Comparison of ENCODE assay signal across 22 cellular contexts in genomic region chr16:73545713-73546112, GRCh38.
A peak's percentile ranks its signal among the peaks of the same experiment; 100 is the strongest.
DNase-seq lines count a peak whose midpoint lies in the region; ATAC-seq, FAIRE-seq and TF ChIP-seq lines count a peak whose summit lies in the region.
"Had no signal": no experiment of that assay in that cellular context is flagged by ENCODE, and none has a peak within 500 bp of the region (broad histone marks: within the 10 kb centered on the region; RNA-seq: fewer than 3 reads in every experiment).

No MANE protein-coding gene starts in this region.

- no peak overlapping the region for H3K9ac ChIP-seq in HepG2 (ENCODE audit: insufficient read depth, low read depth, low read length)
- H3K9ac ChIP-seq: BLaER1 treated with 17β-estradiol and CSF1 and Interleukin-3, amounts not matched to agents 10 nM and 100 nM had no signal

- no peak overlapping the region for H3K4me3 ChIP-seq in HepG2 (replicated peaks in 1 of 3; ENCODE audit: insufficient read depth in 1 of 3, low read depth in 2 of 3, low read length in 3 of 3)
- H3K4me3 ChIP-seq in right lobe of liver = no peak overlapping the region
- H3K4me3 ChIP-seq: BLaER1 treated with 17β-estradiol and CSF1 and Interleukin-3, amounts not matched to agents 10 nM and 100 nM had no signal

- intact Hi-C loops in HepG2 (cut with micrococcal nuclease; ENCODE audit: unreplicated experiment) (no loop called here), right lobe of liver (cut with DNase I) (no loop called here), posterior vena cava (cut with DNase I) (loop anchor here in 1 of 2 donors (10.0 kb wide), 1 partner anchor 891 kb away; no protein-coding TSS in a partner anchor)

- DNase-seq in NCI-H1105 treated with DMSO at 0.1 percent for 48 hours (lab: John Stamatoyannopoulos, UW) (peak; percentile 13), NCI-H1105 (lab: John Stamatoyannopoulos, UW) (no peak), HepG2 (ENCODE audit: low spot score) (no peak), right lobe of liver (no peak), neural crest cell (ENCODE audit: low read depth, low spot score) (no peak), posterior vena cava (ENCODE audit: low spot score) (no peak)
- DNase-seq: ACHN; Calu3; CD8-positive, alpha-beta T cell; GOT3; HCEC 1CT; NCI-H446; NCI-H526 treated with DMSO at 0.1 percent for 48 hours; SIG-M5; T-cell had no signal

- peaks cover 8% of the 10 kb centered on the region for H3K4me1 ChIP-seq in HepG2 (ENCODE audit: insufficient read depth, low read length)
- no peaks in the 10 kb centered on the region for H3K4me1 ChIP-seq in right lobe of liver

- WGBS in HepG2 (ENCODE audit: low lambda C conversion rate) = 2% methylated on average over 4 of the region's 4 CpGs
- WGBS in right lobe of liver (ENCODE audit: insufficient coverage, low coverage, low lambda C conversion rate, missing lambda C conversion rate) = 44% methylated on average over 4 of the region's 4 CpGs

- ATAC-seq in HepG2 (no peak), right lobe of liver (no peak), HG02970 (IDR thresholded peaks at IDR 0.05; ENCODE audit: low FRiP score, unreplicated experiment) (no peak), GM18873 (IDR thresholded peaks at IDR 0.05; ENCODE audit: low FRiP score, unreplicated experiment) (no peak)
- ATAC-seq: CD8-positive, alpha-beta T cell; Panc1; T-cell had no signal

- TF ChIP-seq EP300 in HepG2 (IDR thresholded peaks at IDR 0.05; ENCODE audit: low read depth in 2 of 2, low read length in 2 of 2) (no peak), HepG2 (CRISPR knock-in tag; IDR thresholded peaks at IDR 0.05; ENCODE audit: borderline replicate concordance) (no peak)

- no peaks in the 10 kb centered on the region for H3K9me3 Mint-ChIP-seq in neural crest cell
- H3K9me3 Mint-ChIP-seq: CD8-positive, alpha-beta T cell; IgD-negative memory B cell; T-cell had no signal

- no peak for FAIRE-seq in HepG2 (lab: Jason Lieb, UNC)
- FAIRE-seq: GM12891 had no signal

- no TSS peak for BruUV-seq in HepG2 (replicated peaks; lab: Mats Ljungman, UMichigan)

- no peak overlapping the region for H3K4me2 ChIP-seq in HepG2 (ENCODE audit: low read depth, low read length)

- TF ChIP-seq CTCF in HepG2 (CRISPR knock-in tag; IDR thresholded peaks at IDR 0.05) (no peak), right lobe of liver (IDR thresholded peaks at IDR 0.05) (no peak), neural crest cell (conservative IDR thresholded peaks at IDR 0.05) (no peak)

- peak overlapping the region; percentile 82 for H3K4me3 Mint-ChIP-seq in neural crest cell
- H3K4me3 Mint-ChIP-seq: CD8-positive, alpha-beta T cell; T-cell had no signal

- no peak for TF ChIP-seq RAD21 in HepG2 (CRISPR knock-in tag; IDR thresholded peaks at IDR 0.05)

- no peak for TF ChIP-seq POLR2A in HepG2 (IDR thresholded peaks at IDR 0.05; ENCODE audit: insufficient read depth in 1 of 2, low read depth in 2 of 2, low read length in 2 of 2)
- no peak for TF ChIP-seq POLR2A in right lobe of liver (IDR thresholded peaks at IDR 0.05)

- H3K9me3 ChIP-seq in HepG2 (ENCODE audit: low read length) (no peaks in the 10 kb centered on the region), right lobe of liver (no peaks in the 10 kb centered on the region)
- H3K9me3 ChIP-seq: BLaER1 treated with 17β-estradiol and CSF1 and Interleukin-3, amounts not matched to agents 10 nM and 100 nM had no signal

- in situ Hi-C loops in HepG2 (cut with HindIII; ENCODE audit: extremely low pct_ligation_motif_present, low pct_unique_long_range_greater_than_20kb) = no loop called here

- H2AFZ ChIP-seq in HepG2 (ENCODE audit: low read length) = no peak overlapping the region

- no peaks in the 10 kb centered on the region for H3K36me3 Mint-ChIP-seq in neural crest cell (ENCODE audit: low read depth)
- H3K36me3 Mint-ChIP-seq: CD8-positive, alpha-beta T cell; IgD-negative memory B cell; T-cell had no signal

- peaks cover 15 to 68% of the 10 kb centered on the region in 2 experiments; a peak in 4 of 5 replicates for H3K27me3 ChIP-seq in HepG2 (ENCODE audit: control insufficient read depth in 1 of 2, insufficient read depth in 2 of 2, low read length in 2 of 2)
- peaks cover 0 to 8% of the 10 kb centered on the region in 2 donors for H3K27me3 ChIP-seq in right lobe of liver

- H3K4me1 Mint-ChIP-seq in neural crest cell = peaks cover 75% of the 10 kb centered on the region
- H3K4me1 Mint-ChIP-seq: T-cell had no signal

- no peaks in the 10 kb centered on the region for H3K27me3 Mint-ChIP-seq in neural crest cell (ENCODE audit: low read depth)

- no peak overlapping the region for H3K27ac ChIP-seq in HepG2 (ENCODE audit: extremely low read length, insufficient read depth, low read length)
- no peak overlapping the region for H3K27ac ChIP-seq in right lobe of liver
- H3K27ac ChIP-seq: 22Rv1; BLaER1 treated with 17β-estradiol and CSF1 and Interleukin-3, amounts not matched to agents 10 nM and 100 nM had no signal

- peak overlapping the region; percentile 3 for H3K27ac Mint-ChIP-seq in neural crest cell (ENCODE audit: unreplicated experiment)
- H3K27ac Mint-ChIP-seq: CD8-positive, alpha-beta T cell; IgD-negative memory B cell; T-cell had no signal

- POLR2A ChIA-PET in HepG2 (lab: Yijun Ruan, JAX) = no interaction called here

- H3K36me3 ChIP-seq in HepG2 (replicated peaks in 1 of 2; ENCODE audit: control insufficient read depth in 1 of 2, insufficient read depth in 2 of 2, low read length in 2 of 2) (no peaks in the 10 kb centered on the region), right lobe of liver (no peaks in the 10 kb centered on the region)
- H3K36me3 ChIP-seq: BLaER1 treated with 17β-estradiol and CSF1 and Interleukin-3, amounts not matched to agents 10 nM and 100 nM had no signal

- CTCF ChIA-PET in HepG2 (lab: Yijun Ruan, JAX; ENCODE audit: low intra/inter-chr PET ratio, low total read pairs) = no interaction called here

- H3K79me2 ChIP-seq in HepG2 (ENCODE audit: insufficient read depth, low read length) = no peaks in the 10 kb centered on the region

- no peaks in the 10 kb centered on the region for H4K20me1 ChIP-seq in HepG2 (ENCODE audit: insufficient read depth, low read length)
- H4K20me1 ChIP-seq: BLaER1 treated with 17β-estradiol and CSF1 and Interleukin-3, amounts not matched to agents 10 nM and 100 nM had no signal

TF ChIP-seq in HepG2, 621 proteins besides CTCF, POLR2A, EP300 and RAD21:
- TF ChIP-seq ZNF558 (CRISPR knock-in tag; IDR thresholded peaks at IDR 0.05; ENCODE audit: borderline replicate concordance) = no peak
- TF ChIP-seq EZH2 (conservative IDR thresholded peaks at IDR 0.05; ENCODE audit: low read depth, low read length) = 0 out of 2 replicates have a peak, but pooled peaks have one; percentile 47
